ENCODE assay signal across 1 cellular context in the genomic region with DNA sequence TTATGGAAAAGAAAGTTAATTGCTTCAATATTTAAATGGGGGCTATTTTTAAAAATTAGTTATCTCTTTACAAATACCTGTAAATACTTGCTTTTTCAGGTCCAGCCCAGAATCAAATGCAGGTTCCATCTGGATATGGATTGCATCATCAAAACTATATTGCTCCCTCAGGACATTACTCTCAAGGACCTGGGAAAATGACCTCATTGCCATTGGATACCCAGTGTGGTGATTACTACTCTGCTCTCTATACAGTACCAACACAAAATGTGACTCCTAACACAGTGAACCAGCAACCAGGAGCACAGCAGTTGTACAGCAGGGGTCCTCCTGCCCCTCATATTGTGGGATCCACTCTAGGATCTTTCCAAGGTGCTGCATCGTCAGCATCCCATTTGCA.
TF ChIP-seq lines count a peak whose summit lies in the region.

No MANE protein-coding gene starts in this region.

TF ChIP-seq in GM23338, 12 proteins besides CTCF, POLR2A, EP300 and RAD21:
- TF ChIP-seq ZNF331 (CRISPR knock-in tag; IDR thresholded peaks at IDR 0.05; ENCODE audit: low read depth) = no peak
- no peak for TF ChIP-seq REST (IDR thresholded peaks at IDR 0.05; ENCODE audit: unreplicated experiment)
- no peak for TF ChIP-seq EZH2phosphoT487 (IDR thresholded peaks at IDR 0.05; ENCODE audit: unreplicated experiment)
- no peak for TF ChIP-seq CREB1 (CRISPR knock-in tag; IDR thresholded peaks at IDR 0.05; ENCODE audit: low read depth)
- TF ChIP-seq POLR2AphosphoS5 (IDR thresholded peaks at IDR 0.05; ENCODE audit: low read depth) = no peak
- no peak for TF ChIP-seq NANOG (IDR thresholded peaks at IDR 0.05; ENCODE audit: borderline replicate concordance)
- TF ChIP-seq, protein P1, sequence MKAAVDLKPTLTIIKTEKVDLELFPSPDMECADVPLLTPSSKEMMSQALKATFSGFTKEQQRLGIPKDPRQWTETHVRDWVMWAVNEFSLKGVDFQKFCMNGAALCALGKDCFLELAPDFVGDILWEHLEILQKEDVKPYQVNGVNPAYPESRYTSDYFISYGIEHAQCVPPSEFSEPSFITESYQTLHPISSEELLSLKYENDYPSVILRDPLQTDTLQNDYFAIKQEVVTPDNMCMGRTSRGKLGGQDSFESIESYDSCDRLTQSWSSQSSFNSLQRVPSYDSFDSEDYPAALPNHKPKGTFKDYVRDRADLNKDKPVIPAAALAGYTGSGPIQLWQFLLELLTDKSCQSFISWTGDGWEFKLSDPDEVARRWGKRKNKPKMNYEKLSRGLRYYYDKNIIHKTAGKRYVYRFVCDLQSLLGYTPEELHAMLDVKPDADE (IDR thresholded peaks at IDR 0.05) = no peak
- TF ChIP-seq STAT1 (IDR thresholded peaks at IDR 0.05; ENCODE audit: unreplicated experiment) = no peak
- TF ChIP-seq, protein P2, sequence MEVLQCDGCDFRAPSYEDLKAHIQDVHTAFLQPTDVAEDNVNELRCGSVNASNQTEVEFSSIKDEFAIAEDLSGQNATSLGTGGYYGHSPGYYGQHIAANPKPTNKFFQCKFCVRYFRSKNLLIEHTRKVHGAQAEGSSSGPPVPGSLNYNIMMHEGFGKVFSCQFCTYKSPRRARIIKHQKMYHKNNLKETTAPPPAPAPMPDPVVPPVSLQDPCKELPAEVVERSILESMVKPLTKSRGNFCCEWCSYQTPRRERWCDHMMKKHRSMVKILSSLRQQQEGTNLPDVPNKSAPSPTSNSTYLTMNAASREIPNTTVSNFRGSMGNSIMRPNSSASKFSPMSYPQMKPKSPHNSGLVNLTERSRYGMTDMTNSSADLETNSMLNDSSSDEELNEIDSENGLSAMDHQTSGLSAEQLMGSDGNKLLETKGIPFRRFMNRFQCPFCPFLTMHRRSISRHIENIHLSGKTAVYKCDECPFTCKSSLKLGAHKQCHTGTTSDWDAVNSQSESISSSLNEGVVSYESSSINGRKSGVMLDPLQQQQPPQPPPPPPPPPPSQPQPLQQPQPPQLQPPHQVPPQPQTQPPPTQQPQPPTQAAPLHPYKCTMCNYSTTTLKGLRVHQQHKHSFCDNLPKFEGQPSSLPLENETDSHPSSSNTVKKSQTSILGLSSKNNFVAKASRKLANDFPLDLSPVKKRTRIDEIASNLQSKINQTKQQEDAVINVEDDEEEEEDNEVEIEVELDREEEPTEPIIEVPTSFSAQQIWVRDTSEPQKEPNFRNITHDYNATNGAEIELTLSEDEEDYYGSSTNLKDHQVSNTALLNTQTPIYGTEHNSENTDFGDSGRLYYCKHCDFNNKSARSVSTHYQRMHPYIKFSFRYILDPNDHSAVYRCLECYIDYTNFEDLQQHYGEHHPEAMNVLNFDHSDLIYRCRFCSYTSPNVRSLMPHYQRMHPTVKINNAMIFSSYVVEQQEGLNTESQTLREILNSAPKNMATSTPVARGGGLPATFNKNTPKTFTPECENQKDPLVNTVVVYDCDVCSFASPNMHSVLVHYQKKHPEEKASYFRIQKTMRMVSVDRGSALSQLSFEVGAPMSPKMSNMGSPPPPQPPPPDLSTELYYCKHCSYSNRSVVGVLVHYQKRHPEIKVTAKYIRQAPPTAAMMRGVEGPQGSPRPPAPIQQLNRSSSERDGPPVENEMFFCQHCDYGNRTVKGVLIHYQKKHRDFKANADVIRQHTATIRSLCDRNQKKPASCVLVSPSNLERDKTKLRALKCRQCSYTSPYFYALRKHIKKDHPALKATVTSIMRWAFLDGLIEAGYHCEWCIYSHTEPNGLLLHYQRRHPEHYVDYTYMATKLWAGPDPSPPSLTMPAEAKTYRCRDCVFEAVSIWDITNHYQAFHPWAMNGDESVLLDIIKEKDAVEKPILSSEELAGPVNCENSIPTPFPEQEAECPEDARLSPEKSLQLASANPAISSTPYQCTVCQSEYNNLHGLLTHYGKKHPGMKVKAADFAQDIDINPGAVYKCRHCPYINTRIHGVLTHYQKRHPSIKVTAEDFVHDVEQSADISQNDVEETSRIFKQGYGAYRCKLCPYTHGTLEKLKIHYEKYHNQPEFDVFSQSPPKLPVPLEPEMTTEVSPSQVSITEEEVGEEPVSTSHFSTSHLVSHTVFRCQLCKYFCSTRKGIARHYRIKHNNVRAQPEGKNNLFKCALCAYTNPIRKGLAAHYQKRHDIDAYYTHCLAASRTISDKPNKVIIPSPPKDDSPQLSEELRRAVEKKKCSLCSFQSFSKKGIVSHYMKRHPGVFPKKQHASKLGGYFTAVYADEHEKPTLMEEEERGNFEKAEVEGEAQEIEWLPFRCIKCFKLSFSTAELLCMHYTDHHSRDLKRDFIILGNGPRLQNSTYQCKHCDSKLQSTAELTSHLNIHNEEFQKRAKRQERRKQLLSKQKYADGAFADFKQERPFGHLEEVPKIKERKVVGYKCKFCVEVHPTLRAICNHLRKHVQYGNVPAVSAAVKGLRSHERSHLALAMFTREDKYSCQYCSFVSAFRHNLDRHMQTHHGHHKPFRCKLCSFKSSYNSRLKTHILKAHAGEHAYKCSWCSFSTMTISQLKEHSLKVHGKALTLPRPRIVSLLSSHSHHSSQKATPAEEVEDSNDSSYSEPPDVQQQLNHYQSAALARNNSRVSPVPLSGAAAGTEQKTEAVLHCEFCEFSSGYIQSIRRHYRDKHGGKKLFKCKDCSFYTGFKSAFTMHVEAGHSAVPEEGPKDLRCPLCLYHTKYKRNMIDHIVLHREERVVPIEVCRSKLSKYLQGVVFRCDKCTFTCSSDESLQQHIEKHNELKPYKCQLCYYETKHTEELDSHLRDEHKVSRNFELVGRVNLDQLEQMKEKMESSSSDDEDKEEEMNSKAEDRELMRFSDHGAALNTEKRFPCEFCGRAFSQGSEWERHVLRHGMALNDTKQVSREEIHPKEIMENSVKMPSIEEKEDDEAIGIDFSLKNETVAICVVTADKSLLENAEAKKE (CRISPR knock-in tag; IDR thresholded peaks at IDR 0.05) = no peak
